In the genomic region with DNA sequence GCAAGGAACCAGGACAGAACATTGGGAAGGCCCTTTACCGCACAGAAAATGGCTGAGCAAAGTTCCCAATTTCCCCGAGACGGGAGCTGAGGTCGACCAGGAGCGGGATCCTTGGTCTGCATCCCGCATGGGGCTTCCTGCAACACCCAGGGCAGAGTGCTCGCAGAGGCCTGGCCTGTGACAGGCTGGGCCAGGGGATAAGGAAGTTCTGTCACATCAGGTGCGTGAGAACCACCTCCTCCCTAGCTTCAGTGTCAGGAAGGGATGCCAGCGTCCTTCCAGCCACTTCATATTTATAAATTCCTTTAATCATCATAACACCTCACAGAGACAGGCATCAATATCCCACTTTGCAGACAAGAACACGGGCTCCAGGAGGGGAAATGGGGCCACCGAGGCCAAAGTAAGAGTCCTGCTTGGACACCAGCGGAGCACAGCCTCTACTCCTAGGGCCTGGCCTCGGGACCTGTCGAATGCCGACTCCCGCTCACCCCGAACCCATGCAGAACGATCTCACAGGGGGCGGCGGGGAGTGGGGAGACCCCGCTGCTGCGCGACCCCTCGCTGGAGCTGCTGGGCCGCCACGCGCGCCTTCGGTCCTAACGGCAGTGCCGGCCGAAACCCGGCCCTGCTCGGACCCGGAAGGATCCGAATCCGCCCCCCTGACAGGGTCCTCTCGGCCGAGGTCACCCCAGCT, we compare ENCODE assay signal across 1 cellular context.
TF ChIP-seq lines count a peak whose summit lies in the region.

No MANE protein-coding gene starts in this region.

TF ChIP-seq in K562, 482 proteins besides CTCF, POLR2A, EP300 and RAD21 (continued from another document and continues in another):
- TF ChIP-seq, protein P1, sequence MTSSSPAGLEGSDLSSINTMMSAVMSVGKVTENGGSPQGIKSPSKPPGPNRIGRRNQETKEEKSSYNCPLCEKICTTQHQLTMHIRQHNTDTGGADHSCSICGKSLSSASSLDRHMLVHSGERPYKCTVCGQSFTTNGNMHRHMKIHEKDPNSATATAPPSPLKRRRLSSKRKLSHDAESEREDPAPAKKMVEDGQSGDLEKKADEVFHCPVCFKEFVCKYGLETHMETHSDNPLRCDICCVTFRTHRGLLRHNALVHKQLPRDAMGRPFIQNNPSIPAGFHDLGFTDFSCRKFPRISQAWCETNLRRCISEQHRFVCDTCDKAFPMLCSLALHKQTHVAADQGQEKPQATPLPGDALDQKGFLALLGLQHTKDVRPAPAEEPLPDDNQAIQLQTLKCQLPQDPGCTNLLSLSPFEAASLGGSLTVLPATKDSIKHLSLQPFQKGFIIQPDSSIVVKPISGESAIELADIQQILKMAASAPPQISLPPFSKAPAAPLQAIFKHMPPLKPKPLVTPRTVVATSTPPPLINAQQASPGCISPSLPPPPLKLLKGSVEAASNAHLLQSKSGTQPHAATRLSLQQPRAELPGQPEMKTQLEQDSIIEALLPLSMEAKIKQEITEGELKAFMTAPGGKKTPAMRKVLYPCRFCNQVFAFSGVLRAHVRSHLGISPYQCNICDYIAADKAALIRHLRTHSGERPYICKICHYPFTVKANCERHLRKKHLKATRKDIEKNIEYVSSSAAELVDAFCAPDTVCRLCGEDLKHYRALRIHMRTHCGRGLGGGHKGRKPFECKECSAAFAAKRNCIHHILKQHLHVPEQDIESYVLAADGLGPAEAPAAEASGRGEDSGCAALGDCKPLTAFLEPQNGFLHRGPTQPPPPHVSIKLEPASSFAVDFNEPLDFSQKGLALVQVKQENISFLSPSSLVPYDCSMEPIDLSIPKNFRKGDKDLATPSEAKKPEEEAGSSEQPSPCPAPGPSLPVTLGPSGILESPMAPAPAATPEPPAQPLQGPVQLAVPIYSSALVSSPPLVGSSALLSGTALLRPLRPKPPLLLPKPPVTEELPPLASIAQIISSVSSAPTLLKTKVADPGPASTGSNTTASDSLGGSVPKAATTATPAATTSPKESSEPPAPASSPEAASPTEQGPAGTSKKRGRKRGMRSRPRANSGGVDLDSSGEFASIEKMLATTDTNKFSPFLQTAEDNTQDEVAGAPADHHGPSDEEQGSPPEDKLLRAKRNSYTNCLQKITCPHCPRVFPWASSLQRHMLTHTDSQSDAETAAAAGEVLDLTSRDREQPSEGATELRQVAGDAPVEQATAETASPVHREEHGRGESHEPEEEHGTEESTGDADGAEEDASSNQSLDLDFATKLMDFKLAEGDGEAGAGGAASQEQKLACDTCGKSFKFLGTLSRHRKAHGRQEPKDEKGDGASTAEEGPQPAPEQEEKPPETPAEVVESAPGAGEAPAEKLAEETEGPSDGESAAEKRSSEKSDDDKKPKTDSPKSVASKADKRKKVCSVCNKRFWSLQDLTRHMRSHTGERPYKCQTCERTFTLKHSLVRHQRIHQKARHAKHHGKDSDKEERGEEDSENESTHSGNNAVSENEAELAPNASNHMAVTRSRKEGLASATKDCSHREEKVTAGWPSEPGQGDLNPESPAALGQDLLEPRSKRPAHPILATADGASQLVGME (CRISPR knock-in tag; IDR thresholded peaks at IDR 0.05): 0 out of 2 replicates have a peak, but pooled peaks have one; percentile 10
- TF ChIP-seq, protein P2, sequence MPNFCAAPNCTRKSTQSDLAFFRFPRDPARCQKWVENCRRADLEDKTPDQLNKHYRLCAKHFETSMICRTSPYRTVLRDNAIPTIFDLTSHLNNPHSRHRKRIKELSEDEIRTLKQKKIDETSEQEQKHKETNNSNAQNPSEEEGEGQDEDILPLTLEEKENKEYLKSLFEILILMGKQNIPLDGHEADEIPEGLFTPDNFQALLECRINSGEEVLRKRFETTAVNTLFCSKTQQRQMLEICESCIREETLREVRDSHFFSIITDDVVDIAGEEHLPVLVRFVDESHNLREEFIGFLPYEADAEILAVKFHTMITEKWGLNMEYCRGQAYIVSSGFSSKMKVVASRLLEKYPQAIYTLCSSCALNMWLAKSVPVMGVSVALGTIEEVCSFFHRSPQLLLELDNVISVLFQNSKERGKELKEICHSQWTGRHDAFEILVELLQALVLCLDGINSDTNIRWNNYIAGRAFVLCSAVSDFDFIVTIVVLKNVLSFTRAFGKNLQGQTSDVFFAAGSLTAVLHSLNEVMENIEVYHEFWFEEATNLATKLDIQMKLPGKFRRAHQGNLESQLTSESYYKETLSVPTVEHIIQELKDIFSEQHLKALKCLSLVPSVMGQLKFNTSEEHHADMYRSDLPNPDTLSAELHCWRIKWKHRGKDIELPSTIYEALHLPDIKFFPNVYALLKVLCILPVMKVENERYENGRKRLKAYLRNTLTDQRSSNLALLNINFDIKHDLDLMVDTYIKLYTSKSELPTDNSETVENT (CRISPR knock-in tag; IDR thresholded peaks at IDR 0.05): 0 out of 2 replicates have a peak, but pooled peaks have one; percentile 10
- no peak for TF ChIP-seq BRD9 (IDR thresholded peaks at IDR 0.05; ENCODE audit: low read depth, partially characterized antibody)
- no peak for TF ChIP-seq FOXJ3 (CRISPR knock-in tag; IDR thresholded peaks at IDR 0.05)
- no peak for TF ChIP-seq TBP (optimal IDR thresholded peaks at IDR 0.05; ENCODE audit: low read depth, low read length)
- TF ChIP-seq ZBTB8A (IDR thresholded peaks at IDR 0.05; ENCODE audit: partially characterized antibody): no peak
- no peak for TF ChIP-seq ZFP36 (IDR thresholded peaks at IDR 0.05; ENCODE audit: low read depth, low read length, partially characterized antibody)
- no peak for TF ChIP-seq RBM15 (IDR thresholded peaks at IDR 0.05; ENCODE audit: insufficient read depth, low read length)
- no peak for TF ChIP-seq KAT2B (IDR thresholded peaks at IDR 0.05; ENCODE audit: low read depth, low read length)
- TF ChIP-seq, protein P3, sequence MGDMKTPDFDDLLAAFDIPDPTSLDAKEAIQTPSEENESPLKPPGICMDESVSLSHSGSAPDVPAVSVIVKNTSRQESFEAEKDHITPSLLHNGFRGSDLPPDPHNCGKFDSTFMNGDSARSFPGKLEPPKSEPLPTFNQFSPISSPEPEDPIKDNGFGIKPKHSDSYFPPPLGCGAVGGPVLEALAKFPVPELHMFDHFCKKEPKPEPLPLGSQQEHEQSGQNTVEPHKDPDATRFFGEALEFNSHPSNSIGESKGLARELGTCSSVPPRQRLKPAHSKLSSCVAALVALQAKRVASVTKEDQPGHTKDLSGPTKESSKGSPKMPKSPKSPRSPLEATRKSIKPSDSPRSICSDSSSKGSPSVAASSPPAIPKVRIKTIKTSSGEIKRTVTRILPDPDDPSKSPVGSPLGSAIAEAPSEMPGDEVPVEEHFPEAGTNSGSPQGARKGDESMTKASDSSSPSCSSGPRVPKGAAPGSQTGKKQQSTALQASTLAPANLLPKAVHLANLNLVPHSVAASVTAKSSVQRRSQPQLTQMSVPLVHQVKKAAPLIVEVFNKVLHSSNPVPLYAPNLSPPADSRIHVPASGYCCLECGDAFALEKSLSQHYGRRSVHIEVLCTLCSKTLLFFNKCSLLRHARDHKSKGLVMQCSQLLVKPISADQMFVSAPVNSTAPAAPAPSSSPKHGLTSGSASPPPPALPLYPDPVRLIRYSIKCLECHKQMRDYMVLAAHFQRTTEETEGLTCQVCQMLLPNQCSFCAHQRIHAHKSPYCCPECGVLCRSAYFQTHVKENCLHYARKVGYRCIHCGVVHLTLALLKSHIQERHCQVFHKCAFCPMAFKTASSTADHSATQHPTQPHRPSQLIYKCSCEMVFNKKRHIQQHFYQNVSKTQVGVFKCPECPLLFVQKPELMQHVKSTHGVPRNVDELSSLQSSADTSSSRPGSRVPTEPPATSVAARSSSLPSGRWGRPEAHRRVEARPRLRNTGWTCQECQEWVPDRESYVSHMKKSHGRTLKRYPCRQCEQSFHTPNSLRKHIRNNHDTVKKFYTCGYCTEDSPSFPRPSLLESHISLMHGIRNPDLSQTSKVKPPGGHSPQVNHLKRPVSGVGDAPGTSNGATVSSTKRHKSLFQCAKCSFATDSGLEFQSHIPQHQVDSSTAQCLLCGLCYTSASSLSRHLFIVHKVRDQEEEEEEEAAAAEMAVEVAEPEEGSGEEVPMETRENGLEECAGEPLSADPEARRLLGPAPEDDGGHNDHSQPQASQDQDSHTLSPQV (IDR thresholded peaks at IDR 0.05): no peak
- TF ChIP-seq ASH1L (IDR thresholded peaks at IDR 0.05; ENCODE audit: borderline replicate concordance, low read depth, partially characterized antibody): no peak
- no peak for TF ChIP-seq YY1 (IDR thresholded peaks at IDR 0.05; ENCODE audit: borderline replicate concordance in 1 of 3, control insufficient read depth in 1 of 3, extremely low read depth in 1 of 3, insufficient read depth in 3 of 3, insufficient read length in 1 of 3, insufficient replicate concordance in 2 of 3, low read depth in 1 of 3, low read length in 2 of 3)
- no peak for TF ChIP-seq TSC22D4 (tag; IDR thresholded peaks at IDR 0.05)
- TF ChIP-seq, protein P4, sequence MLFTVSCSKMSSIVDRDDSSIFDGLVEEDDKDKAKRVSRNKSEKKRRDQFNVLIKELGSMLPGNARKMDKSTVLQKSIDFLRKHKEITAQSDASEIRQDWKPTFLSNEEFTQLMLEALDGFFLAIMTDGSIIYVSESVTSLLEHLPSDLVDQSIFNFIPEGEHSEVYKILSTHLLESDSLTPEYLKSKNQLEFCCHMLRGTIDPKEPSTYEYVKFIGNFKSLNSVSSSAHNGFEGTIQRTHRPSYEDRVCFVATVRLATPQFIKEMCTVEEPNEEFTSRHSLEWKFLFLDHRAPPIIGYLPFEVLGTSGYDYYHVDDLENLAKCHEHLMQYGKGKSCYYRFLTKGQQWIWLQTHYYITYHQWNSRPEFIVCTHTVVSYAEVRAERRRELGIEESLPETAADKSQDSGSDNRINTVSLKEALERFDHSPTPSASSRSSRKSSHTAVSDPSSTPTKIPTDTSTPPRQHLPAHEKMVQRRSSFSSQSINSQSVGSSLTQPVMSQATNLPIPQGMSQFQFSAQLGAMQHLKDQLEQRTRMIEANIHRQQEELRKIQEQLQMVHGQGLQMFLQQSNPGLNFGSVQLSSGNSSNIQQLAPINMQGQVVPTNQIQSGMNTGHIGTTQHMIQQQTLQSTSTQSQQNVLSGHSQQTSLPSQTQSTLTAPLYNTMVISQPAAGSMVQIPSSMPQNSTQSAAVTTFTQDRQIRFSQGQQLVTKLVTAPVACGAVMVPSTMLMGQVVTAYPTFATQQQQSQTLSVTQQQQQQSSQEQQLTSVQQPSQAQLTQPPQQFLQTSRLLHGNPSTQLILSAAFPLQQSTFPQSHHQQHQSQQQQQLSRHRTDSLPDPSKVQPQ (CRISPR knock-in tag; IDR thresholded peaks at IDR 0.05; ENCODE audit: borderline replicate concordance): no peak
- no peak for TF ChIP-seq GABPA (tag; conservative IDR thresholded peaks at IDR 0.05; ENCODE audit: low read depth)
- no peak for TF ChIP-seq MYC (IDR thresholded peaks at IDR 0.05; ENCODE audit: low read depth, low read length)
- peak; percentile 41; the same call in 1 of the 2 replicates for TF ChIP-seq MYC (CRISPR knock-in tag; IDR thresholded peaks at IDR 0.05; ENCODE audit: borderline replicate concordance, low read depth)
- TF ChIP-seq, protein P5, sequence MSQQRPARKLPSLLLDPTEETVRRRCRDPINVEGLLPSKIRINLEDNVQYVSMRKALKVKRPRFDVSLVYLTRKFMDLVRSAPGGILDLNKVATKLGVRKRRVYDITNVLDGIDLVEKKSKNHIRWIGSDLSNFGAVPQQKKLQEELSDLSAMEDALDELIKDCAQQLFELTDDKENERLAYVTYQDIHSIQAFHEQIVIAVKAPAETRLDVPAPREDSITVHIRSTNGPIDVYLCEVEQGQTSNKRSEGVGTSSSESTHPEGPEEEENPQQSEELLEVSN (IDR thresholded peaks at IDR 0.05; ENCODE audit: borderline replicate concordance in 1 of 2, extremely low read depth in 1 of 2, insufficient read depth in 1 of 2, insufficient read length in 1 of 2, low read depth in 1 of 2, low read length in 1 of 2, poor library complexity in 1 of 2, severe bottlenecking in 1 of 2): peak in 1 of 2 experiments; percentile 4
- TF ChIP-seq CC2D1A (IDR thresholded peaks at IDR 0.05): no peak
- TF ChIP-seq, protein P6, sequence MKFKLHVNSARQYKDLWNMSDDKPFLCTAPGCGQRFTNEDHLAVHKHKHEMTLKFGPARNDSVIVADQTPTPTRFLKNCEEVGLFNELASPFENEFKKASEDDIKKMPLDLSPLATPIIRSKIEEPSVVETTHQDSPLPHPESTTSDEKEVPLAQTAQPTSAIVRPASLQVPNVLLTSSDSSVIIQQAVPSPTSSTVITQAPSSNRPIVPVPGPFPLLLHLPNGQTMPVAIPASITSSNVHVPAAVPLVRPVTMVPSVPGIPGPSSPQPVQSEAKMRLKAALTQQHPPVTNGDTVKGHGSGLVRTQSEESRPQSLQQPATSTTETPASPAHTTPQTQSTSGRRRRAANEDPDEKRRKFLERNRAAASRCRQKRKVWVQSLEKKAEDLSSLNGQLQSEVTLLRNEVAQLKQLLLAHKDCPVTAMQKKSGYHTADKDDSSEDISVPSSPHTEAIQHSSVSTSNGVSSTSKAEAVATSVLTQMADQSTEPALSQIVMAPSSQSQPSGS (CRISPR knock-in tag; IDR thresholded peaks at IDR 0.05): no peak
- TF ChIP-seq, protein P7, sequence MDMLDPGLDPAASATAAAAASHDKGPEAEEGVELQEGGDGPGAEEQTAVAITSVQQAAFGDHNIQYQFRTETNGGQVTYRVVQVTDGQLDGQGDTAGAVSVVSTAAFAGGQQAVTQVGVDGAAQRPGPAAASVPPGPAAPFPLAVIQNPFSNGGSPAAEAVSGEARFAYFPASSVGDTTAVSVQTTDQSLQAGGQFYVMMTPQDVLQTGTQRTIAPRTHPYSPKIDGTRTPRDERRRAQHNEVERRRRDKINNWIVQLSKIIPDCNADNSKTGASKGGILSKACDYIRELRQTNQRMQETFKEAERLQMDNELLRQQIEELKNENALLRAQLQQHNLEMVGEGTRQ (CRISPR knock-in tag; IDR thresholded peaks at IDR 0.05): 0 out of 2 replicates have a peak, but pooled peaks have one; percentile 5
- no peak for TF ChIP-seq ZNF830 (CRISPR knock-in tag; IDR thresholded peaks at IDR 0.05)
- peak; percentile 22; the same call in 1 of the 2 replicates for TF ChIP-seq PML (IDR thresholded peaks at IDR 0.05; ENCODE audit: low read length)
- no peak for TF ChIP-seq ZNF184 (CRISPR knock-in tag; IDR thresholded peaks at IDR 0.05)
- no peak for TF ChIP-seq ATF7 (IDR thresholded peaks at IDR 0.05)
- no peak for TF ChIP-seq SMAD1 (IDR thresholded peaks at IDR 0.05; ENCODE audit: low read depth, low read length, partially characterized antibody)
- TF ChIP-seq IRF2 (CRISPR knock-in tag; IDR thresholded peaks at IDR 0.05): no peak
- no peak for TF ChIP-seq SIRT6 (IDR thresholded peaks at IDR 0.05; ENCODE audit: low read depth, low read length)
- TF ChIP-seq ILF3 (IDR thresholded peaks at IDR 0.05; ENCODE audit: borderline replicate concordance): peak; percentile 68; the same call in 1 of the 2 replicates
- no peak for TF ChIP-seq RB1 (IDR thresholded peaks at IDR 0.05; ENCODE audit: low read depth)
- TF ChIP-seq FOSL1 (tag; conservative IDR thresholded peaks at IDR 0.05): no peak
- TF ChIP-seq SAFB (IDR thresholded peaks at IDR 0.05; ENCODE audit: borderline replicate concordance, low read depth, low read length): no peak
- TF ChIP-seq NFYB (IDR thresholded peaks at IDR 0.05; ENCODE audit: extremely low read depth, insufficient read length): no peak
- TF ChIP-seq PHB (CRISPR knock-in tag; IDR thresholded peaks at IDR 0.05): peak; percentile 69
- TF ChIP-seq ZNF253 (CRISPR knock-in tag; conservative IDR thresholded peaks at IDR 0.05): no peak
- no peak for TF ChIP-seq NBN (IDR thresholded peaks at IDR 0.05; ENCODE audit: low read depth)
